In the genomic region with DNA sequence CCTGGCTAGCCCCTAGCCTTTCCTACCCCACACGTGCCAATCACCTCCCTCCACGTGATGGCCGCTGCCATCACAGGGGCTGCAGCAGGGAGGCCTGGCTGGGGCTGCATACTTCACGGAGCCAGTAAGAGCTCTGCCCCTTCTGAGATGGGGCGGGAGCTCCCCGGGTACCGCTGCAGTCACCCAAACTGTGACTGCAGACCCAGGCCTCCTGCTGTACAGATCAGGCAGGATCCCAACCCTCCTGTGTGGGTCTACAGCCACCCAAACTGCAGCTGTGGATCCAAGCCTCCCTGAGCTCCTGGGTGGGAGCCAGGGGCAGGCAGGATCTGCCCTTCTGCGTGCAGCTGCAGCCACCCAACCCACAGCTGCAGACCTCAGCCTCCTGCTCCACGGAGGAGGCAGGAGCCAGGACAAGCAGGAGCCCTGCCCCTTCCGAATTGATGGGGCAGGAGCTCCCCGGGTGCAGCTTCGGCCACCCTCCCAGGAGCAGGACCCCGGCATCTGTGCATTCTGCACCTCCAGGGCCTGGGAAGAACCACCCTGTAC, we compare ENCODE assay signal across 1 cellular context.
TF ChIP-seq lines count a peak whose summit lies in the region.

No MANE protein-coding gene starts in this region.

TF ChIP-seq in GM23338, 12 proteins besides CTCF, POLR2A, EP300 and RAD21 (continued from another document):
- TF ChIP-seq, protein P1, sequence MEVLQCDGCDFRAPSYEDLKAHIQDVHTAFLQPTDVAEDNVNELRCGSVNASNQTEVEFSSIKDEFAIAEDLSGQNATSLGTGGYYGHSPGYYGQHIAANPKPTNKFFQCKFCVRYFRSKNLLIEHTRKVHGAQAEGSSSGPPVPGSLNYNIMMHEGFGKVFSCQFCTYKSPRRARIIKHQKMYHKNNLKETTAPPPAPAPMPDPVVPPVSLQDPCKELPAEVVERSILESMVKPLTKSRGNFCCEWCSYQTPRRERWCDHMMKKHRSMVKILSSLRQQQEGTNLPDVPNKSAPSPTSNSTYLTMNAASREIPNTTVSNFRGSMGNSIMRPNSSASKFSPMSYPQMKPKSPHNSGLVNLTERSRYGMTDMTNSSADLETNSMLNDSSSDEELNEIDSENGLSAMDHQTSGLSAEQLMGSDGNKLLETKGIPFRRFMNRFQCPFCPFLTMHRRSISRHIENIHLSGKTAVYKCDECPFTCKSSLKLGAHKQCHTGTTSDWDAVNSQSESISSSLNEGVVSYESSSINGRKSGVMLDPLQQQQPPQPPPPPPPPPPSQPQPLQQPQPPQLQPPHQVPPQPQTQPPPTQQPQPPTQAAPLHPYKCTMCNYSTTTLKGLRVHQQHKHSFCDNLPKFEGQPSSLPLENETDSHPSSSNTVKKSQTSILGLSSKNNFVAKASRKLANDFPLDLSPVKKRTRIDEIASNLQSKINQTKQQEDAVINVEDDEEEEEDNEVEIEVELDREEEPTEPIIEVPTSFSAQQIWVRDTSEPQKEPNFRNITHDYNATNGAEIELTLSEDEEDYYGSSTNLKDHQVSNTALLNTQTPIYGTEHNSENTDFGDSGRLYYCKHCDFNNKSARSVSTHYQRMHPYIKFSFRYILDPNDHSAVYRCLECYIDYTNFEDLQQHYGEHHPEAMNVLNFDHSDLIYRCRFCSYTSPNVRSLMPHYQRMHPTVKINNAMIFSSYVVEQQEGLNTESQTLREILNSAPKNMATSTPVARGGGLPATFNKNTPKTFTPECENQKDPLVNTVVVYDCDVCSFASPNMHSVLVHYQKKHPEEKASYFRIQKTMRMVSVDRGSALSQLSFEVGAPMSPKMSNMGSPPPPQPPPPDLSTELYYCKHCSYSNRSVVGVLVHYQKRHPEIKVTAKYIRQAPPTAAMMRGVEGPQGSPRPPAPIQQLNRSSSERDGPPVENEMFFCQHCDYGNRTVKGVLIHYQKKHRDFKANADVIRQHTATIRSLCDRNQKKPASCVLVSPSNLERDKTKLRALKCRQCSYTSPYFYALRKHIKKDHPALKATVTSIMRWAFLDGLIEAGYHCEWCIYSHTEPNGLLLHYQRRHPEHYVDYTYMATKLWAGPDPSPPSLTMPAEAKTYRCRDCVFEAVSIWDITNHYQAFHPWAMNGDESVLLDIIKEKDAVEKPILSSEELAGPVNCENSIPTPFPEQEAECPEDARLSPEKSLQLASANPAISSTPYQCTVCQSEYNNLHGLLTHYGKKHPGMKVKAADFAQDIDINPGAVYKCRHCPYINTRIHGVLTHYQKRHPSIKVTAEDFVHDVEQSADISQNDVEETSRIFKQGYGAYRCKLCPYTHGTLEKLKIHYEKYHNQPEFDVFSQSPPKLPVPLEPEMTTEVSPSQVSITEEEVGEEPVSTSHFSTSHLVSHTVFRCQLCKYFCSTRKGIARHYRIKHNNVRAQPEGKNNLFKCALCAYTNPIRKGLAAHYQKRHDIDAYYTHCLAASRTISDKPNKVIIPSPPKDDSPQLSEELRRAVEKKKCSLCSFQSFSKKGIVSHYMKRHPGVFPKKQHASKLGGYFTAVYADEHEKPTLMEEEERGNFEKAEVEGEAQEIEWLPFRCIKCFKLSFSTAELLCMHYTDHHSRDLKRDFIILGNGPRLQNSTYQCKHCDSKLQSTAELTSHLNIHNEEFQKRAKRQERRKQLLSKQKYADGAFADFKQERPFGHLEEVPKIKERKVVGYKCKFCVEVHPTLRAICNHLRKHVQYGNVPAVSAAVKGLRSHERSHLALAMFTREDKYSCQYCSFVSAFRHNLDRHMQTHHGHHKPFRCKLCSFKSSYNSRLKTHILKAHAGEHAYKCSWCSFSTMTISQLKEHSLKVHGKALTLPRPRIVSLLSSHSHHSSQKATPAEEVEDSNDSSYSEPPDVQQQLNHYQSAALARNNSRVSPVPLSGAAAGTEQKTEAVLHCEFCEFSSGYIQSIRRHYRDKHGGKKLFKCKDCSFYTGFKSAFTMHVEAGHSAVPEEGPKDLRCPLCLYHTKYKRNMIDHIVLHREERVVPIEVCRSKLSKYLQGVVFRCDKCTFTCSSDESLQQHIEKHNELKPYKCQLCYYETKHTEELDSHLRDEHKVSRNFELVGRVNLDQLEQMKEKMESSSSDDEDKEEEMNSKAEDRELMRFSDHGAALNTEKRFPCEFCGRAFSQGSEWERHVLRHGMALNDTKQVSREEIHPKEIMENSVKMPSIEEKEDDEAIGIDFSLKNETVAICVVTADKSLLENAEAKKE (CRISPR knock-in tag; IDR thresholded peaks at IDR 0.05) = no peak
- TF ChIP-seq EZH2 (IDR thresholded peaks at IDR 0.05; ENCODE audit: low read depth, unreplicated experiment) (no peak), NANOG (IDR thresholded peaks at IDR 0.05; ENCODE audit: borderline replicate concordance) (no peak), ZNF114 (CRISPR knock-in tag; IDR thresholded peaks at IDR 0.05) (no peak), EZH2phosphoT487 (IDR thresholded peaks at IDR 0.05; ENCODE audit: unreplicated experiment) (no peak)
- TF ChIP-seq, protein P2, sequence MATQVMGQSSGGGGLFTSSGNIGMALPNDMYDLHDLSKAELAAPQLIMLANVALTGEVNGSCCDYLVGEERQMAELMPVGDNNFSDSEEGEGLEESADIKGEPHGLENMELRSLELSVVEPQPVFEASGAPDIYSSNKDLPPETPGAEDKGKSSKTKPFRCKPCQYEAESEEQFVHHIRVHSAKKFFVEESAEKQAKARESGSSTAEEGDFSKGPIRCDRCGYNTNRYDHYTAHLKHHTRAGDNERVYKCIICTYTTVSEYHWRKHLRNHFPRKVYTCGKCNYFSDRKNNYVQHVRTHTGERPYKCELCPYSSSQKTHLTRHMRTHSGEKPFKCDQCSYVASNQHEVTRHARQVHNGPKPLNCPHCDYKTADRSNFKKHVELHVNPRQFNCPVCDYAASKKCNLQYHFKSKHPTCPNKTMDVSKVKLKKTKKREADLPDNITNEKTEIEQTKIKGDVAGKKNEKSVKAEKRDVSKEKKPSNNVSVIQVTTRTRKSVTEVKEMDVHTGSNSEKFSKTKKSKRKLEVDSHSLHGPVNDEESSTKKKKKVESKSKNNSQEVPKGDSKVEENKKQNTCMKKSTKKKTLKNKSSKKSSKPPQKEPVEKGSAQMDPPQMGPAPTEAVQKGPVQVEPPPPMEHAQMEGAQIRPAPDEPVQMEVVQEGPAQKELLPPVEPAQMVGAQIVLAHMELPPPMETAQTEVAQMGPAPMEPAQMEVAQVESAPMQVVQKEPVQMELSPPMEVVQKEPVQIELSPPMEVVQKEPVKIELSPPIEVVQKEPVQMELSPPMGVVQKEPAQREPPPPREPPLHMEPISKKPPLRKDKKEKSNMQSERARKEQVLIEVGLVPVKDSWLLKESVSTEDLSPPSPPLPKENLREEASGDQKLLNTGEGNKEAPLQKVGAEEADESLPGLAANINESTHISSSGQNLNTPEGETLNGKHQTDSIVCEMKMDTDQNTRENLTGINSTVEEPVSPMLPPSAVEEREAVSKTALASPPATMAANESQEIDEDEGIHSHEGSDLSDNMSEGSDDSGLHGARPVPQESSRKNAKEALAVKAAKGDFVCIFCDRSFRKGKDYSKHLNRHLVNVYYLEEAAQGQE (IDR thresholded peaks at IDR 0.05; ENCODE audit: unreplicated experiment) = no peak
TF ChIP-seq in GM23338: peak in this region for 0.
